ENCODE assay signal across 34 cellular contexts in the genomic region with DNA sequence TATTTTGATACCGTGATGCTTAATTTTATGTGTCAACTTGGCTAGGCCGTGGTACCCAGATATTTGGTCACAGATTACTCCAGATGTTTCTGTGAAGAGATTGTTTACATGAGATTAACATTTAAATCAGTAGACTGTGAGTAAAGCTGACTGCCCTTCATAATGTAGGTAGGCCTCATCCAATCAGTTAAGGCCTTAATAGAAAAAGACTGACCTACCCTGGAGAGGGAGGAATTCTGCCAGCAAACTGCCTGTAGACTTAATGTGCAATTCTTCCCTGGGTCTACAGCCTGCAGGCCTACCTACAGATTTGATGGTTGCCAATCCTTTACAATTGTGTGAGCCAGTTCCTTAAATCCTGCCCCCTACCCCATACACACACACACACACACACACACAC. TPM values are rescaled to one million over a fixed set of nuclear protein-coding genes. Genes with fewer than 3 reads are reported as not detected.
"Had no signal": no experiment of that assay in that cellular context is flagged by ENCODE, and none has a peak within 500 bp of the region (broad histone marks: within the 10 kb centered on the region; RNA-seq: fewer than 3 reads in every experiment).

No MANE protein-coding gene starts in this region.

- H3K27ac ChIP-seq: brain microvascular endothelial cell, coronary artery, esophagus muscularis mucosa, foreskin keratinocyte, gastrocnemius medialis, heart left ventricle, WERI-Rb-1 had no signal

- H3K4me3 ChIP-seq: coronary artery, esophagus muscularis mucosa, gastrocnemius medialis, heart left ventricle had no signal

- DNase-seq: activated CD4-positive, alpha-beta T cell treated with anti-CD3 and anti-CD28 coated beads for 36 hours; activated CD4-positive, alpha-beta T cell treated with anti-CD3 and anti-CD28 coated beads, Interleukin-2, amount 10 ng/mL, durations not matched to agents 7 days and 5 days; activated CD4-positive, alpha-beta T cell treated with anti-CD3 and anti-CD28 coated beads, Interleukin-2, amount 50 U/mL, for 4 hours; activated CD4-positive, CD25-positive, alpha-beta regulatory T cell; activated CD4-positive, CD25-positive, alpha-beta regulatory T cell treated with anti-CD3 and anti-CD28 coated beads, Interleukin-2, amount 50 U/mL, for 72 hours; activated CD8-positive, alpha-beta memory T cell treated with anti-CD3 and anti-CD28 coated beads for 24 hours; activated CD8-positive, alpha-beta T cell treated with anti-CD3 and anti-CD28 coated beads for 36 hours; activated effector memory CD4-positive, alpha-beta T cell treated with Interleukin-2 at 50 U/mL for 16 hours; activated gamma-delta T cell treated with Interleukin-2 at 50 U/mL for 16 hours; activated naive CD4-positive, alpha-beta T cell treated with anti-CD3 and anti-CD28 coated beads, Interleukin-2, amount 50 U/mL, for 16 hours; activated naive CD4-positive, alpha-beta T cell treated with Interleukin-2 at 50 U/mL for 16 hours; activated T-cell treated with anti-CD3 and anti-CD28 coated beads, Interleukin-2, amount 50 U/mL, for 4 hours; amniotic stem cell; anterior cingulate cortex; brain microvascular endothelial cell; dermis blood vessel endothelial cell; effector CD4-positive, alpha-beta T cell; effector memory CD8-positive, alpha-beta T cell; erythroblast; gastrocnemius medialis; glutamatergic neuron; heart left ventricle; T-helper 1 cell; T-helper 17 cell; T1000; WERI-Rb-1 had no signal

- H3K4me1 ChIP-seq: esophagus muscularis mucosa, foreskin keratinocyte, gastrocnemius medialis, heart left ventricle had no signal

- H3K27me3 ChIP-seq: brain microvascular endothelial cell, esophagus muscularis mucosa, foreskin keratinocyte, gastrocnemius medialis, heart left ventricle had no signal

- H3K9me3 ChIP-seq: esophagus muscularis mucosa, gastrocnemius medialis, heart left ventricle had no signal

- H3K36me3 ChIP-seq: brain microvascular endothelial cell, esophagus muscularis mucosa, gastrocnemius medialis, heart left ventricle, WERI-Rb-1 had no signal

- ATAC-seq: activated CD4-positive, alpha-beta T cell treated with anti-CD3 and anti-CD28 coated beads for 36 hours; activated CD8-positive, alpha-beta T cell treated with anti-CD3 and anti-CD28 coated beads for 36 hours; activated T-cell treated with anti-CD3 and anti-CD28 coated beads, Interleukin-2, amount 50 U/mL, for 4 hours; activated T-helper 17 cell treated with anti-CD3 and anti-CD28 coated beads, Interleukin-2, amount 50 U/mL, for 72 hours; effector memory CD8-positive, alpha-beta T cell; foreskin keratinocyte; gastrocnemius medialis; heart left ventricle; T-helper 17 cell had no signal

RNA-seq across cellular contexts. Expression of a gene that starts 4.3 kb away (rescaled TPM):
- total RNA-seq: activated CD4-positive, alpha-beta T cell treated with anti-CD3 and anti-CD28 coated beads for 36 hours; activated CD4-positive, alpha-beta T cell treated with anti-CD3 and anti-CD28 coated beads, Interleukin-2, amount 10 ng/mL, durations not matched to agents 7 days and 5 days; activated T-cell treated with anti-CD3 and anti-CD28 coated beads, Interleukin-2, amount 50 U/mL, for 4 hours; activated T-helper 17 cell treated with anti-CD3 and anti-CD28 coated beads, Interleukin-2, amount 50 U/mL, for 72 hours; astrocyte; cardiac septum; cerebellum; dermis blood vessel endothelial cell; esophagus muscularis mucosa; gastrocnemius medialis; heart left ventricle; T-helper 17 cell had no signal
- polyA plus RNA-seq: adipose tissue, foreskin keratinocyte, heart left ventricle had no signal

RNA-seq across cellular contexts. Expression of a gene that starts 41.1 kb away (rescaled TPM):
- total RNA-seq: activated CD4-positive, alpha-beta T cell treated with anti-CD3 and anti-CD28 coated beads, Interleukin-2, amount 10 ng/mL, durations not matched to agents 7 days and 5 days; activated T-helper 17 cell treated with anti-CD3 and anti-CD28 coated beads, Interleukin-2, amount 50 U/mL, for 72 hours; gastrocnemius medialis; T-helper 17 cell had no signal
